19 cellular contexts compared by ENCODE assay signal in genomic region chr19:55208880-55209429, GRCh38. TPM values are rescaled to one million over a fixed set of nuclear protein-coding genes. Genes with fewer than 3 reads are reported as not detected.
DNase-seq lines count a peak whose midpoint lies in the region; FAIRE-seq and TF ChIP-seq lines count a peak whose summit lies in the region.
"Had no signal": no experiment of that assay in that cellular context is flagged by ENCODE, and none has a peak within 500 bp of the region (broad histone marks: within the 10 kb centered on the region; RNA-seq: fewer than 3 reads in every experiment).

No MANE protein-coding gene starts in this region.

- no peak overlapping the region for H2BK15ac ChIP-seq in H9 (ENCODE audit: low read depth, low read length)

- no peak for TF ChIP-seq CTCF in H9 (conservative IDR thresholded peaks at IDR 0.05)

- H4K5ac ChIP-seq in H9 (ENCODE audit: insufficient read length, low read depth, low read length) = no peak overlapping the region

- no peak overlapping the region for H3K4me2 ChIP-seq in H9 (ENCODE audit: insufficient read depth, insufficient read length, low read length)

- H3K9ac ChIP-seq in H9 (ENCODE audit: extremely low read depth, insufficient read length, low read length) = no peak overlapping the region
- H3K9ac ChIP-seq in duodenal mucosa (ENCODE audit: low read depth in 1 of 2, low read length in 2 of 2) = peak overlapping the region; percentile 77 to 89

- FAIRE-seq in small intestine (lab: Jason Lieb, UNC) (no peak), HTR-8/SVneo (lab: Jason Lieb, UNC) (no peak)

- H3K27ac Mint-ChIP-seq in H9 = no peak overlapping the region
- H3K27ac Mint-ChIP-seq: activated CD4-positive, alpha-beta T cell treated with anti-CD3 and anti-CD28 coated beads, Interleukin-2, amount 10 ng/mL, durations not matched to agents 24 days and 14 days had no signal

- peaks cover 42% of the 10 kb centered on the region for H3K27me3 Mint-ChIP-seq in H9 (ENCODE audit: low read depth)

- H3K4me3 ChIP-seq in duodenal mucosa (ENCODE audit: low read depth in 1 of 2, low read length in 2 of 2) (peak overlapping the region; percentile 66 to 72), small intestine (ENCODE audit: low read depth in 1 of 2, low read length in 2 of 2) (peak overlapping the region; percentile 4 to 55)

- peaks cover 0 to 6% (median 6%) of the 10 kb centered on the region in 3 experiments; a peak in 4 of 7 replicates for H3K36me3 Mint-ChIP-seq in H9 (ENCODE audit: insufficient read depth in 1 of 3, low read depth in 3 of 3)
- H3K36me3 Mint-ChIP-seq: CD14-positive monocyte had no signal

- H2AFZ ChIP-seq in H9 (ENCODE audit: low read length) = no peak overlapping the region

- H3K27ac ChIP-seq in H9 (ENCODE audit: insufficient read length, low read depth, low read length) (no peak overlapping the region), duodenal mucosa (ENCODE audit: low read depth, low read length) (peak overlapping the region; percentile 89), small intestine (ENCODE audit: low read depth in 1 of 2, low read length in 1 of 2) (peak overlapping the region; percentile 98 to 99)
- H3K27ac ChIP-seq: neutrophil had no signal

- no peak overlapping the region for H3K23ac ChIP-seq in H9 (ENCODE audit: insufficient read length, low read depth, low read length)

- H3K56ac ChIP-seq in H9 (ENCODE audit: insufficient read length, low read depth, low read length) = no peak overlapping the region

- no peak overlapping the region for H2BK120ac ChIP-seq in H9 (ENCODE audit: low read depth, low read length, poor library complexity, severe bottlenecking)

- H3K36me3 ChIP-seq in duodenal mucosa (ENCODE audit: control insufficient read depth in 1 of 2, insufficient read depth in 2 of 2, low read length in 2 of 2) (peaks cover 9 to 17% of the 10 kb centered on the region in 2 donors), small intestine (ENCODE audit: control insufficient read depth in 2 of 2, insufficient read depth in 2 of 2, low read length in 2 of 2) (peaks cover 0 to 4% of the 10 kb centered on the region in 2 donors)
- H3K36me3 ChIP-seq: neutrophil had no signal

- H3K9me3 ChIP-seq in H9 (ENCODE audit: control insufficient read depth, low read depth, low read length) = no peaks in the 10 kb centered on the region
- H3K9me3 ChIP-seq in duodenal mucosa (ENCODE audit: control insufficient read depth in 1 of 2, low read length in 2 of 2) = peaks cover 3 to 5% of the 10 kb centered on the region in 2 donors
- no peaks in the 10 kb centered on the region for H3K9me3 ChIP-seq in small intestine (ENCODE audit: control insufficient read depth, low read depth)
- H3K9me3 ChIP-seq: neutrophil had no signal

- no peak overlapping the region for H3K14ac ChIP-seq in H9 (ENCODE audit: insufficient read depth, low read length)

- no peak overlapping the region for H2BK20ac ChIP-seq in H9 (ENCODE audit: low read depth, low read length, poor library complexity, severe bottlenecking)

- no peak overlapping the region for H4K8ac ChIP-seq in H9 (replicated peaks; ENCODE audit: insufficient read length, low read depth, low read length)

- H3K4me1 ChIP-seq in H9 (ENCODE audit: insufficient read depth, low read length) (no peaks in the 10 kb centered on the region), duodenal mucosa (ENCODE audit: control insufficient read depth in 1 of 2, insufficient read depth in 2 of 2, low read length in 2 of 2) (peaks cover 9 to 10% of the 10 kb centered on the region in 2 donors), small intestine (ENCODE audit: control insufficient read depth in 2 of 2, insufficient read depth in 1 of 2, low read depth in 1 of 2, low read length in 1 of 2) (no peaks in the 10 kb centered on the region)

- H2AK5ac ChIP-seq in H9 (ENCODE audit: insufficient read length, low read length) = no peak overlapping the region

- no CpG with 5 or more reads among the region's 14 CpGs for WGBS in H9 (ENCODE audit: extremely low coverage, insufficient read length, low lambda C conversion rate)
- WGBS in small intestine, 3 donors = 9 to 36% (median 27%) methylated on average over 11 to 13 of the region's 14 CpGs

- no peak overlapping the region for H4K91ac ChIP-seq in H9 (ENCODE audit: insufficient read length, low read depth, low read length)

- H3K23me2 ChIP-seq in H9 (ENCODE audit: insufficient read length, low read depth, low read length, poor library complexity, severe bottlenecking) = no peaks in the 10 kb centered on the region

- H2BK5ac ChIP-seq in H9 (ENCODE audit: insufficient read length, low read length) = no peak overlapping the region

- H2BK12ac ChIP-seq in H9 (ENCODE audit: insufficient read length, low read depth, low read length) = no peak overlapping the region

- no peaks in the 10 kb centered on the region for H3K79me2 ChIP-seq in H9 (ENCODE audit: insufficient read depth, low read length)

- peaks cover 9 to 12% of the 10 kb centered on the region in 2 experiments for H3K4me1 Mint-ChIP-seq in H9

- no peaks in the 10 kb centered on the region for H3K79me1 ChIP-seq in H9 (ENCODE audit: insufficient read depth, low read depth, low read length, poor library complexity, severe bottlenecking)

- no peak overlapping the region; a peak in 1 of 5 replicates for H3K4me3 Mint-ChIP-seq in H9
- H3K4me3 Mint-ChIP-seq: activated CD4-positive, alpha-beta T cell treated with anti-CD3 and anti-CD28 coated beads, Interleukin-2, amount 10 ng/mL, durations not matched to agents 24 days and 14 days; activated T-cell treated with anti-CD3 and anti-CD28 coated beads, Interleukin-2, amount 50 U/mL, for 4 hours; CD14-positive monocyte had no signal

- no peaks in the 10 kb centered on the region for H4K20me1 ChIP-seq in H9 (ENCODE audit: control insufficient read depth, insufficient read depth, insufficient read length)

- peaks cover 13 to 24% of the 10 kb centered on the region in 2 experiments for H3K9me3 Mint-ChIP-seq in H9

- H3T11ph ChIP-seq in H9 (ENCODE audit: low read length) = no peak overlapping the region

- no peak overlapping the region for H3K18ac ChIP-seq in H9 (ENCODE audit: insufficient read length, low read depth, low read length)

- DNase-seq in H9 (peak; percentile 26), NOMO-1 treated with DMSO at 0.1 percent for 48 hours (lab: John Stamatoyannopoulos, UW; ENCODE audit: unreplicated experiment) (peak; percentile 48), small intestine (no peak), HTR-8/SVneo (ENCODE audit: insufficient read length, low spot score) (no peak), HT-29 (ENCODE audit: low spot score) (no peak), NCI-H2227 treated with DMSO at 0.1 percent for 48 hours (lab: John Stamatoyannopoulos, UW) (no peak)
- DNase-seq: activated CD4-positive, alpha-beta T cell treated with anti-CD3 and anti-CD28 coated beads, Interleukin-2, amount 10 ng/mL, durations not matched to agents 24 days and 14 days; activated T-cell treated with anti-CD3 and anti-CD28 coated beads, Interleukin-2, amount 50 U/mL, for 4 hours; amniotic stem cell; EL; NCI-H187 treated with DMSO at 0.1 percent for 48 hours; NCI-H526 treated with DMSO at 0.1 percent for 48 hours; T-helper 9 cell had no signal

- H3K4ac ChIP-seq in H9 (ENCODE audit: low read depth, low read length) = no peak overlapping the region

- H3K27me3 ChIP-seq in H9 (ENCODE audit: insufficient read depth, low read length) = no peaks in the 10 kb centered on the region
- no peaks in the 10 kb centered on the region for H3K27me3 ChIP-seq in duodenal mucosa (ENCODE audit: control insufficient read depth in 1 of 2, insufficient read depth in 2 of 2, low read length in 2 of 2)
- H3K27me3 ChIP-seq in small intestine (ENCODE audit: control insufficient read depth in 2 of 2, insufficient read depth in 2 of 2, low read length in 2 of 2) = peaks cover 0 to 3% of the 10 kb centered on the region in 2 donors

RNA-seq across cellular contexts. Expression of gene PTPRH, which starts 0.3 kb away (rescaled TPM):
- 0.24 and 0.33 TPM in 2 replicates for total RNA-seq in H9 (2021)
- polyA plus RNA-seq in small intestine = 100 to 1,000 TPM in 2 of 3 donors, 10 to 100 TPM in 1; 65.7 to 158 (median 114) TPM
- total RNA-seq in HT-29 (2014; rRNA removed; shearing (Covaris generic)) = 87.1 and 103 TPM in 2 replicates
- total RNA-seq: activated CD4-positive, alpha-beta T cell treated with anti-CD3 and anti-CD28 coated beads, Interleukin-2, amount 10 ng/mL, durations not matched to agents 24 days and 14 days had no signal

RNA-seq across cellular contexts. Expression of gene TMEM86B, which starts 19.6 kb away (rescaled TPM):
- 3.6 and 4.5 TPM in 2 replicates for total RNA-seq in H9 (2021)
- polyA plus RNA-seq in small intestine = 100 to 1,000 TPM in 1 of 3 donors, 10 to 100 TPM in 2; 22.8 to 255 (median 76.7) TPM
- 9.9 and 10.6 TPM in 2 replicates for total RNA-seq in HT-29 (2014; rRNA removed; shearing (Covaris generic))

RNA-seq across cellular contexts. Expression of gene SYT5, which starts 28.9 kb away (rescaled TPM):
- 3.0 and 4.5 TPM in 2 replicates for total RNA-seq in H9 (2021)
- 1 to 10 TPM in 1 of 3 donors, under 1 TPM in 2; 0.22 to 4.7 (median 0.81) TPM for polyA plus RNA-seq in small intestine
- total RNA-seq in HT-29 (2014; rRNA removed; shearing (Covaris generic)) = 0.71 and 1.5 TPM in 2 replicates
- total RNA-seq: activated CD4-positive, alpha-beta T cell treated with anti-CD3 and anti-CD28 coated beads, Interleukin-2, amount 10 ng/mL, durations not matched to agents 24 days and 14 days; activated T-cell treated with anti-CD3 and anti-CD28 coated beads, Interleukin-2, amount 50 U/mL, for 4 hours; H4; Right ventricle myocardium inferior; skeletal muscle tissue had no signal
- polyA plus RNA-seq: CD14-positive monocyte had no signal

RNA-seq across cellular contexts. Expression of gene DNAAF3, which starts 42.5 kb away (rescaled TPM):
- total RNA-seq in H9 (2021) = 3.0 and 4.6 TPM in 2 replicates
- polyA plus RNA-seq in small intestine = under 1 TPM in 1 of 3 donors, not detected in 2; 0.64 TPM
- total RNA-seq in HT-29 (2014; rRNA removed; shearing (Covaris generic)) = 17.3 and 21.1 TPM in 2 replicates
- total RNA-seq: activated CD4-positive, alpha-beta T cell treated with anti-CD3 and anti-CD28 coated beads, Interleukin-2, amount 10 ng/mL, durations not matched to agents 24 days and 14 days; skeletal muscle tissue had no signal

RNA-seq across cellular contexts. Expression of gene PPP6R1, which starts 49.9 kb away (rescaled TPM):
- 76.2 and 79.7 TPM in 2 replicates for total RNA-seq in H9 (2021)
- 10 to 100 TPM; 43.4 to 51.1 (median 46.7) TPM for polyA plus RNA-seq in small intestine
- total RNA-seq in HT-29 (2014; rRNA removed; shearing (Covaris generic)) = 111 and 131 TPM in 2 replicates

Comparison
In these comparisons a context has a peak if more than half of its experiments do, and no peak if none do; other contexts are left out.
1. DNase-seq: peak in H9 (single experiment) and NOMO-1 treated with DMSO at 0.1 percent for 48 hours (single experiment); none in small intestine (single experiment), HTR-8/SVneo (single experiment), HT-29 (single experiment) and NCI-H2227 treated with DMSO at 0.1 percent for 48 hours (single experiment).
2. RNA of gene PTPRH, which starts 0.3 kb away (total RNA-seq): 87.1 to 103 TPM in HT-29; 0.24 to 0.33 TPM in H9; every median in the first group is over 10 times any median in the second.